In the genomic region with DNA sequence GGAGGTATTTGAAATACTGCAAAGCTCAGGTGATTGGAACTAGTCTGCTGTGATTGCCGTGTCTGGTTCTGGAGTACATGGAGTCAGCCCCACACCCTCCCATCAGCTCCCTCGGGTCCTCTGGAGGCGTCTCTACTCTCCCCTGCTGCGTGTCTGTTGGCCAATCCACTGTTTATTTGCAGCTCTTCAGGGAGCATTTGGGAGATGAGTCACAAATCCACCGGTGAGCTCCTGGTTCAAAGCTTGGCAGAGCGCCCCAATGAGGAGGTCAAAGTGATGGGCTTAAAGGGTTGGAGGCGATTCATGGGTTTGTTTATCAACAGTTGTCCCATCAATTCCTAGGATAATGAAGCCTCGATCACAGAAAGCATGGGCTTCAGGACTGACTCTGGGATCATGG, we compare ENCODE assay signal across 1 cellular context.
TF ChIP-seq lines count a peak whose summit lies in the region.

No MANE protein-coding gene starts in this region.

TF ChIP-seq in HEK293, 187 proteins besides CTCF, POLR2A, EP300 and RAD21 (continued from another document):
- TF ChIP-seq, protein P1, sequence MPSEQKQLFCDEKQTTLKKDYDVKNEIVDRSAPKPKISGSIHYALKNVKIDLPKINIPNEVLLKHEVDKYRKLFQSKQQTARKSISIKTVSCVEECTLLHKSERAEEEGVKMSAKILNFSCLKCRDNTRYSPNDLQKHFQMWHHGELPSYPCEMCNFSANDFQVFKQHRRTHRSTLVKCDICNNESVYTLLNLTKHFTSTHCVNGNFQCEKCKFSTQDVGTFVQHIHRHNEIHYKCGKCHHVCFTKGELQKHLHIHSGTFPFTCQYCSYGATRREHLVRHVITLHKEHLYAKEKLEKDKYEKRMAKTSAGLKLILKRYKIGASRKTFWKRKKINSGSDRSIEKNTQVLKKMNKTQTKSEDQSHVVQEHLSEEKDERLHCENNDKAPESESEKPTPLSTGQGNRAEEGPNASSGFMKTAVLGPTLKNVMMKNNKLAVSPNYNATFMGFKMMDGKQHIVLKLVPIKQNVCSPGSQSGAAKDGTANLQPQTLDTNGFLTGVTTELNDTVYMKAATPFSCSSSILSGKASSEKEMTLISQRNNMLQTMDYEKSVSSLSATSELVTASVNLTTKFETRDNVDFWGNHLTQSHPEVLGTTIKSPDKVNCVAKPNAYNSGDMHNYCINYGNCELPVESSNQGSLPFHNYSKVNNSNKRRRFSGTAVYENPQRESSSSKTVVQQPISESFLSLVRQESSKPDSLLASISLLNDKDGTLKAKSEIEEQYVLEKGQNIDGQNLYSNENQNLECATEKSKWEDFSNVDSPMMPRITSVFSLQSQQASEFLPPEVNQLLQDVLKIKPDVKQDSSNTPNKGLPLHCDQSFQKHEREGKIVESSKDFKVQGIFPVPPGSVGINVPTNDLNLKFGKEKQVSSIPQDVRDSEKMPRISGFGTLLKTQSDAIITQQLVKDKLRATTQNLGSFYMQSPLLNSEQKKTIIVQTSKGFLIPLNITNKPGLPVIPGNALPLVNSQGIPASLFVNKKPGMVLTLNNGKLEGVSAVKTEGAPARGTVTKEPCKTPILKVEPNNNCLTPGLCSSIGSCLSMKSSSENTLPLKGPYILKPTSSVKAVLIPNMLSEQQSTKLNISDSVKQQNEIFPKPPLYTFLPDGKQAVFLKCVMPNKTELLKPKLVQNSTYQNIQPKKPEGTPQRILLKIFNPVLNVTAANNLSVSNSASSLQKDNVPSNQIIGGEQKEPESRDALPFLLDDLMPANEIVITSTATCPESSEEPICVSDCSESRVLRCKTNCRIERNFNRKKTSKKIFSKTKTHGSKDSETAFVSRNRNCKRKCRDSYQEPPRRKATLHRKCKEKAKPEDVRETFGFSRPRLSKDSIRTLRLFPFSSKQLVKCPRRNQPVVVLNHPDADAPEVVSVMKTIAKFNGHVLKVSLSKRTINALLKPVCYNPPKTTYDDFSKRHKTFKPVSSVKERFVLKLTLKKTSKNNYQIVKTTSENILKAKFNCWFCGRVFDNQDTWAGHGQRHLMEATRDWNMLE (tag by site-specific recombination; conservative IDR thresholded peaks at IDR 0.05; ENCODE audit: low read depth) = no peak
- TF ChIP-seq ZNF366 (tag by site-specific recombination; conservative IDR thresholded peaks at IDR 0.05) (no peak), ZNF747 (tag by site-specific recombination; IDR thresholded peaks at IDR 0.05) (no peak), ZNF660 (tag by site-specific recombination; IDR thresholded peaks at IDR 0.05) (0 out of 2 replicates have a peak, but pooled peaks have one; percentile 51), ZIC2 (tag by site-specific recombination; IDR thresholded peaks at IDR 0.05) (peak; percentile 31; the same call in 1 of the 2 replicates), SCRT2 (tag by site-specific recombination; IDR thresholded peaks at IDR 0.05) (peak; percentile 41; the same call in 1 of the 2 replicates)
